18 cellular contexts compared by ENCODE assay signal in genomic region chr12:104060791-104061190, GRCh38. TPM values are rescaled to one million over a fixed set of nuclear protein-coding genes. Genes with fewer than 3 reads are reported as not detected.
DNase-seq lines count a peak whose midpoint lies in the region; ATAC-seq, FAIRE-seq and TF ChIP-seq lines count a peak whose summit lies in the region.
"Had no signal": no experiment of that assay in that cellular context is flagged by ENCODE, and none has a peak within 500 bp of the region (broad histone marks: within the 10 kb centered on the region; RNA-seq: fewer than 3 reads in every experiment).

No MANE protein-coding gene starts in this region.

- ATAC-seq in GM21528 (IDR thresholded peaks at IDR 0.05; ENCODE audit: low FRiP score, unreplicated experiment) (no peak), GM18907 (IDR thresholded peaks at IDR 0.05; ENCODE audit: unreplicated experiment) (no peak)
- ATAC-seq: SK-N-SH treated with all-trans-retinoic acid at 6 μM for 48 hours had no signal

- no peak for FAIRE-seq in bronchial epithelial cell (lab: Jason Lieb, UNC)
- FAIRE-seq: GM19239 had no signal

- no peaks in the 10 kb centered on the region for H3K9me3 Mint-ChIP-seq in neural crest cell
- H3K9me3 Mint-ChIP-seq: T-helper 1 cell treated with Interleukin-12 subunit alpha and Interleukin-12 subunit beta and Interleukin-4 antibody, amounts not matched to agents 30 μg/mL and 1 μg/mL, for 36 hours had no signal

- POLR2A ChIA-PET in HEK293T (lab: Yijun Ruan, JAX), result no interaction called here

- H3K27ac Mint-ChIP-seq in neural crest cell (ENCODE audit: unreplicated experiment), result no peak overlapping the region
- H3K27ac Mint-ChIP-seq: T-helper 1 cell treated with Interleukin-12 subunit alpha and Interleukin-12 subunit beta and Interleukin-4 antibody, amounts not matched to agents 30 μg/mL and 1 μg/mL, for 36 hours had no signal

- no peaks in the 10 kb centered on the region for H3K36me3 ChIP-seq in bronchial epithelial cell (ENCODE audit: control insufficient read depth, insufficient read depth, low read length)
- H3K36me3 ChIP-seq: BLaER1 had no signal

- H3K27me3 ChIP-seq in bronchial epithelial cell (ENCODE audit: control insufficient read depth, insufficient read depth, low read length), result no peaks in the 10 kb centered on the region
- H3K27me3 ChIP-seq: BLaER1 had no signal

- DNase-seq in HEK293T (ENCODE audit: extremely low spot score) (no peak), LHCN-M2 (ENCODE audit: low read depth) (peak; percentile 28), bronchial epithelial cell (ENCODE audit: low read depth) (peak; percentile 84), neural crest cell (ENCODE audit: low read depth, low spot score) (no peak), posterior cingulate gyrus (no peak)
- DNase-seq: DMS153, GM23248, NCI-H1436 treated with DMSO at 0.1 percent for 48 hours, NCI-H2081, NCI-H69, Right ventricle myocardium superior had no signal

- H3K36me3 Mint-ChIP-seq in neural crest cell (ENCODE audit: low read depth), result no peaks in the 10 kb centered on the region

- peak overlapping the region; percentile 52 for H3K4me3 Mint-ChIP-seq in neural crest cell
- H3K4me3 Mint-ChIP-seq: T-helper 1 cell treated with Interleukin-12 subunit alpha and Interleukin-12 subunit beta and Interleukin-4 antibody, amounts not matched to agents 30 μg/mL and 1 μg/mL, for 36 hours had no signal

- H3K27me3 Mint-ChIP-seq in neural crest cell (ENCODE audit: low read depth), result peaks cover 33% of the 10 kb centered on the region

- H3K4me3 ChIP-seq in bronchial epithelial cell (ENCODE audit: low read depth, low read length), result no peak overlapping the region
- H3K4me3 ChIP-seq: BLaER1, GM23248, PC-9 had no signal

- CTCF ChIA-PET in HEK293T (lab: Yijun Ruan, JAX), result no interaction called here

- H3K4me1 Mint-ChIP-seq in neural crest cell, result peaks cover 13% of the 10 kb centered on the region

- intact Hi-C loops in posterior cingulate gyrus (cut with DNase I), result no loop called here

- no peak for TF ChIP-seq CTCF in bronchial epithelial cell (IDR thresholded peaks at IDR 0.05; ENCODE audit: insufficient read depth, low read length, severe bottlenecking)
- no peak for TF ChIP-seq CTCF in neural crest cell (conservative IDR thresholded peaks at IDR 0.05)

TF ChIP-seq in HEK293T, 16 proteins besides CTCF, POLR2A, EP300 and RAD21:
- TF ChIP-seq PKNOX1 (IDR thresholded peaks at IDR 0.05) (peak; percentile 33; the same call in 1 of the 2 replicates), BHLHE40 (IDR thresholded peaks at IDR 0.05; ENCODE audit: borderline replicate concordance) (no peak)

RNA-seq across cellular contexts. Expression of gene HCFC2, which starts 3.5 kb away (rescaled TPM):
- 23.1 and 23.7 TPM in 2 replicates for total RNA-seq in LHCN-M2 (2014; rRNA removed)
- 7.1 TPM for polyA plus RNA-seq in LHCN-M2 (2012)
- total RNA-seq in bronchial epithelial cell, result 7.6 and 8.7 TPM in 2 replicates
- total RNA-seq in neural crest cell, result 7.1 and 8.3 TPM in 2 replicates

RNA-seq across cellular contexts. Expression of gene GLT8D2, which starts 10.8 kb away (rescaled TPM):
- total RNA-seq in LHCN-M2 (2014; rRNA removed) (42.0 and 47.1 TPM in 2 replicates), bronchial epithelial cell (1.0 and 1.3 TPM in 2 replicates), neural crest cell (1.5 and 1.9 TPM in 2 replicates)
- 15.5 TPM for polyA plus RNA-seq in LHCN-M2 (2012)

Comparison
In these comparisons a context has a peak if more than half of its experiments do, and no peak if none do; other contexts are left out.
1. DNase-seq: peak in LHCN-M2 (single experiment) and bronchial epithelial cell (single experiment); none in HEK293T (single experiment), neural crest cell (single experiment) and posterior cingulate gyrus (0 of 10).
2. RNA of gene GLT8D2, which starts 10.8 kb away (total RNA-seq): 42.0 to 47.1 TPM in LHCN-M2; 1.5 to 1.9 TPM in neural crest cell and 1.0 to 1.3 TPM in bronchial epithelial cell; every median in the first group is over 10 times any median in the second.